Comparison of ENCODE assay signal across 8 cellular contexts in the genomic region with DNA sequence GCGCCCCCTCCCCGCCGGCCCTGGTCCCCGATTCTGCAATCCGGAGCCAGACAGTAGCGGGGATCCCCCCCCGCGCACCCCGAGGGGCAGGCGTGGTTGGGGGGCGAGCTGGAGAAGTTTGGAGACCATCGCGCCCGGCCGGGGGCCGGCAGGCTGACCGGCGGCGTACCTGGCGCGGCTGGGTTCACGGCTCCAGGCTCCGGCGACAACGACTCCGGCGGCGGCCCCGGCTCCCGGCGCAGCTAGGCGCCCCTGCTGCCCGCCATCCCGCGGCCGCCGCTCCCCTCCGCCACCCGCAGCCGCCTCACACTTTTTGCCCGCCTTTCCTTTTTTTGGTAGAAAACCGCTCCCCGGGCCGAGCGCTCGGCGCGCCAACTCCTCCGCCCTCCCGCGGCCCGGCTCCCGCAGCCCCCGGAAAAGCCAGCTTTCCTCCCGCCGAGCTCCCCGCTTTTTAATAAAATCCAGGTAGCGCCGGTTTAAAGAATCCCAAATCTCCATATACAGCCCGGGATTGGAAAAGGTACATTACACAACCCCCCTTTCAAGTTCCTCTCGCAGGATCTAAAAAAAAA. TPM values are rescaled to one million over a fixed set of nuclear protein-coding genes. Genes with fewer than 3 reads are reported as not detected.
DNase-seq lines count a peak whose midpoint lies in the region; ATAC-seq and TF ChIP-seq lines count a peak whose summit lies in the region.

A gene with protein sequence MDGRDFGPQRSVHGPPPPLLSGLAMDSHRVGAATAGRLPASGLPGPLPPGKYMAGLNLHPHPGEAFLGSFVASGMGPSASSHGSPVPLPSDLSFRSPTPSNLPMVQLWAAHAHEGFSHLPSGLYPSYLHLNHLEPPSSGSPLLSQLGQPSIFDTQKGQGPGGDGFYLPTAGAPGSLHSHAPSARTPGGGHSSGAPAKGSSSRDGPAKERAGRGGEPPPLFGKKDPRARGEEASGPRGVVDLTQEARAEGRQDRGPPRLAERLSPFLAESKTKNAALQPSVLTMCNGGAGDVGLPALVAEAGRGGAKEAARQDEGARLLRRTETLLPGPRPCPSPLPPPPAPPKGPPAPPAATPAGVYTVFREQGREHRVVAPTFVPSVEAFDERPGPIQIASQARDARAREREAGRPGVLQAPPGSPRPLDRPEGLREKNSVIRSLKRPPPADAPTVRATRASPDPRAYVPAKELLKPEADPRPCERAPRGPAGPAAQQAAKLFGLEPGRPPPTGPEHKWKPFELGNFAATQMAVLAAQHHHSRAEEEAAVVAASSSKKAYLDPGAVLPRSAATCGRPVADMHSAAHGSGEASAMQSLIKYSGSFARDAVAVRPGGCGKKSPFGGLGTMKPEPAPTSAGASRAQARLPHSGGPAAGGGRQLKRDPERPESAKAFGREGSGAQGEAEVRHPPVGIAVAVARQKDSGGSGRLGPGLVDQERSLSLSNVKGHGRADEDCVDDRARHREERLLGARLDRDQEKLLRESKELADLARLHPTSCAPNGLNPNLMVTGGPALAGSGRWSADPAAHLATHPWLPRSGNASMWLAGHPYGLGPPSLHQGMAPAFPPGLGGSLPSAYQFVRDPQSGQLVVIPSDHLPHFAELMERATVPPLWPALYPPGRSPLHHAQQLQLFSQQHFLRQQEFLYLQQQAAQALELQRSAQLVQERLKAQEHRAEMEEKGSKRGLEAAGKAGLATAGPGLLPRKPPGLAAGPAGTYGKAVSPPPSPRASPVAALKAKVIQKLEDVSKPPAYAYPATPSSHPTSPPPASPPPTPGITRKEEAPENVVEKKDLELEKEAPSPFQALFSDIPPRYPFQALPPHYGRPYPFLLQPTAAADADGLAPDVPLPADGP (N-terminal part only) (minus strand): TSS at position 563 of the 572 bp plus-strand sequence. CDS start 2,588 bp downstream, outside the sequence.

- peaks cover 18 to 31% (median 24%) of the 10 kb centered on the region in 4 donors for H3K4me1 ChIP-seq in esophagus muscularis mucosa

- no peaks in the 10 kb centered on the region for H3K27me3 ChIP-seq in esophagus muscularis mucosa

- TF ChIP-seq POLR2A in esophagus muscularis mucosa (IDR thresholded peaks at IDR 0.05; ENCODE audit: low read depth), result peak; percentile 69

- H3K4me3 Mint-ChIP-seq in activated CD4-positive, alpha-beta T cell treated with anti-CD3 and anti-CD28 coated beads, Interleukin-2, amount 10 ng/mL, durations not matched to agents 24 days and 14 days, result peak within 1 kb of the TSS; percentile 81
- H3K4me3 Mint-ChIP-seq in nephron progenitor cell, result peak within 1 kb of the TSS; percentile 98

- DNase-seq in activated CD4-positive, alpha-beta T cell treated with anti-CD3 and anti-CD28 coated beads, Interleukin-2, amount 10 ng/mL, durations not matched to agents 24 days and 14 days, result peak; percentile 73
- no peak for DNase-seq in activated CD4-positive, alpha-beta T cell treated with anti-CD3 and anti-CD28 coated beads, Interleukin-2, amount 50 U/mL, for 1 hour
- DNase-seq in esophagus muscularis mucosa (ENCODE audit: extremely low spot score) (no peak), nephron progenitor cell (peak; percentile 67)

- H3K27ac Mint-ChIP-seq in activated CD4-positive, alpha-beta T cell treated with anti-CD3 and anti-CD28 coated beads, Interleukin-2, amount 10 ng/mL, durations not matched to agents 24 days and 14 days, result peak within 1 kb of the TSS; percentile 71
- peak within 1 kb of the TSS; percentile 100 for H3K27ac Mint-ChIP-seq in nephron progenitor cell

- H3K4me3 ChIP-seq in WI38 (ENCODE audit: low read depth, low read length) (peak within 1 kb of the TSS; percentile 92), esophagus muscularis mucosa (peak within 1 kb of the TSS; percentile 84 to 100 (median 94))

- peaks cover 56% of the 10 kb centered on the region for H3K27me3 Mint-ChIP-seq in activated CD4-positive, alpha-beta T cell treated with anti-CD3 and anti-CD28 coated beads, Interleukin-2, amount 10 ng/mL, durations not matched to agents 24 days and 14 days
- H3K27me3 Mint-ChIP-seq in nephron progenitor cell (ENCODE audit: low read depth, poor library complexity), result no peaks in the 10 kb centered on the region

- no peaks in the 10 kb centered on the region for H3K36me3 ChIP-seq in esophagus muscularis mucosa

- no peaks in the 10 kb centered on the region for H3K9me3 Mint-ChIP-seq in activated CD4-positive, alpha-beta T cell treated with anti-CD3 and anti-CD28 coated beads, Interleukin-2, amount 10 ng/mL, durations not matched to agents 24 days and 14 days
- no peaks in the 10 kb centered on the region for H3K9me3 Mint-ChIP-seq in nephron progenitor cell

- H3K36me3 Mint-ChIP-seq in activated CD4-positive, alpha-beta T cell treated with anti-CD3 and anti-CD28 coated beads, Interleukin-2, amount 10 ng/mL, durations not matched to agents 24 days and 14 days (ENCODE audit: low read depth), result peaks cover 1% of the 10 kb centered on the region
- H3K36me3 Mint-ChIP-seq in nephron progenitor cell (ENCODE audit: low read depth), result peaks cover 2% of the 10 kb centered on the region

- H3K9me3 ChIP-seq in esophagus muscularis mucosa, result no peaks in the 10 kb centered on the region

- 0% methylated on average over 35 of the region's 61 CpGs for WGBS in esophagus muscularis mucosa

- H3K4me1 Mint-ChIP-seq in activated CD4-positive, alpha-beta T cell treated with anti-CD3 and anti-CD28 coated beads, Interleukin-2, amount 10 ng/mL, durations not matched to agents 24 days and 14 days, result peaks cover 17% of the 10 kb centered on the region
- H3K4me1 Mint-ChIP-seq in nephron progenitor cell, result peaks cover 4% of the 10 kb centered on the region

- TF ChIP-seq CTCF in WI38 (IDR thresholded peaks at IDR 0.05; ENCODE audit: low read depth, low read length) (no peak), esophagus muscularis mucosa (IDR thresholded peaks at IDR 0.05) (peak in 1 of 3 experiments; percentile 0), nephron progenitor cell (IDR thresholded peaks at IDR 0.05) (no peak)

- peak within 1 kb of the TSS; percentile 96 to 100 (median 100) for H3K27ac ChIP-seq in esophagus muscularis mucosa (replicated peaks in 1 of 4)

- no peak for TF ChIP-seq EP300 in esophagus muscularis mucosa (IDR thresholded peaks at IDR 0.05)

- ATAC-seq in GM19467 (IDR thresholded peaks at IDR 0.05; ENCODE audit: unreplicated experiment), result no peak
- no peak for ATAC-seq in GM18858 (IDR thresholded peaks at IDR 0.05; ENCODE audit: unreplicated experiment)
- no peak for ATAC-seq in HG03442 (IDR thresholded peaks at IDR 0.05; ENCODE audit: unreplicated experiment)

- intact Hi-C loops in activated CD4-positive, alpha-beta T cell treated with anti-CD3 and anti-CD28 coated beads, Interleukin-2, amount 10 ng/mL, durations not matched to agents 24 days and 14 days (cut with micrococcal nuclease), result no loop called here
- intact Hi-C loops in esophagus muscularis mucosa (cut with DNase I), result no loop called here

RNA-seq across cellular contexts. Expression of the gene that starts here (rescaled TPM):
- total RNA-seq in activated CD4-positive, alpha-beta T cell treated with anti-CD3 and anti-CD28 coated beads, Interleukin-2, amount 10 ng/mL, durations not matched to agents 24 days and 14 days, result 40.0 and 43.3 TPM in 2 replicates
- total RNA-seq in esophagus muscularis mucosa, result 100 to 1,000 TPM; 101 to 277 (median 166) TPM

Comparison
In these comparisons a context has a peak if more than half of its experiments do, and no peak if none do; other contexts are left out.
1. DNase-seq: peak in activated CD4-positive, alpha-beta T cell treated with anti-CD3 and anti-CD28 coated beads, Interleukin-2, amount 10 ng/mL, durations not matched to agents 24 days and 14 days (single experiment) and nephron progenitor cell (single experiment); none in activated CD4-positive, alpha-beta T cell treated with anti-CD3 and anti-CD28 coated beads, Interleukin-2, amount 50 U/mL, for 1 hour (single experiment) and esophagus muscularis mucosa (single experiment).